In the genomic region with DNA sequence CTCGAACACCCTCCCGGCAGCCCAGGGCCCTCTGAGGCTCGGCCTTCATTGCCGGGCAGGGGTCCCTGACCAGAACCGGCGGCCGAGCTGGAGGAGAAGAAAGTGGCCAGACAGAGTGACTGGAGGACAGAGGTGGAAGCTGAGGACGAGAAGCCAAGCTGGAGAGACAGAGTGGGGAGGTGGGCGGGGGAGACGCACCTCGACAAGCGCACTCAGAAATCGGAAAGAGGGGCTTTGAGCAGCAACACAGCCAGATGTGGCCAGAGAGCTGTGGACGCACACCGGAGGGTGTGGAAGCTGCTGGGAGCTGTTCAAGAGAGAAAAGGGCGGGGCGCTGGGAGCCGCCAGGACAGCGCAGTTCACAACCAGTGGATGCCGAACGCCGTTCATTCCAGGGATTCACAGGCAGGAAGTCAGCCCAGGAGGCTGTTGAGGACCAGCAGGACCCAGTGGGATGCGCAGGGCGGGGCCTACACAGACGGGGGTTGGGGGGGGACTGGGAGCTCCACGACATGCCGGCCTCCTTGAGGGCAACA, we compare ENCODE assay signal across 1 cellular context.
TF ChIP-seq lines count a peak whose summit lies in the region.

No MANE protein-coding gene starts in this region.

TF ChIP-seq in HepG2, 621 proteins besides CTCF, POLR2A, EP300 and RAD21:
- TF ChIP-seq CEBPB (IDR thresholded peaks at IDR 0.05; ENCODE audit: borderline replicate concordance, low read depth, low read length) (no peak), SMC3 (IDR thresholded peaks at IDR 0.05; ENCODE audit: low read length) (no peak), TGIF2 (CRISPR knock-in tag; IDR thresholded peaks at IDR 0.05) (no peak), GFI1 (CRISPR knock-in tag; IDR thresholded peaks at IDR 0.05; ENCODE audit: borderline replicate concordance) (no peak), AHDC1 (CRISPR knock-in tag; IDR thresholded peaks at IDR 0.05; ENCODE audit: borderline replicate concordance) (no peak), ZNF232 (CRISPR knock-in tag; IDR thresholded peaks at IDR 0.05; ENCODE audit: borderline replicate concordance) (no peak), RFX3 (CRISPR knock-in tag; IDR thresholded peaks at IDR 0.05) (no peak), SMYD3 (CRISPR knock-in tag; IDR thresholded peaks at IDR 0.05) (no peak), POLR2AphosphoS5 (IDR thresholded peaks at IDR 0.05; ENCODE audit: low read depth, low read length) (no peak), ZZZ3 (CRISPR knock-in tag; IDR thresholded peaks at IDR 0.05; ENCODE audit: borderline replicate concordance) (no peak), ZBTB25 (CRISPR knock-in tag; IDR thresholded peaks at IDR 0.05) (no peak), BRD4 (CRISPR knock-in tag; IDR thresholded peaks at IDR 0.05) (no peak), ZSCAN29 (CRISPR knock-in tag; conservative IDR thresholded peaks at IDR 0.05) (no peak), PLRG1 (conservative IDR thresholded peaks at IDR 0.05) (no peak), ELF1 (CRISPR knock-in tag; IDR thresholded peaks at IDR 0.05) (no peak), ISL2 (CRISPR knock-in tag; IDR thresholded peaks at IDR 0.05) (no peak), TEAD2 (CRISPR knock-in tag; IDR thresholded peaks at IDR 0.05) (no peak), CCAR2 (optimal IDR thresholded peaks at IDR 0.05; ENCODE audit: low read depth, low read length) (no peak)
- TF ChIP-seq, protein P1, sequence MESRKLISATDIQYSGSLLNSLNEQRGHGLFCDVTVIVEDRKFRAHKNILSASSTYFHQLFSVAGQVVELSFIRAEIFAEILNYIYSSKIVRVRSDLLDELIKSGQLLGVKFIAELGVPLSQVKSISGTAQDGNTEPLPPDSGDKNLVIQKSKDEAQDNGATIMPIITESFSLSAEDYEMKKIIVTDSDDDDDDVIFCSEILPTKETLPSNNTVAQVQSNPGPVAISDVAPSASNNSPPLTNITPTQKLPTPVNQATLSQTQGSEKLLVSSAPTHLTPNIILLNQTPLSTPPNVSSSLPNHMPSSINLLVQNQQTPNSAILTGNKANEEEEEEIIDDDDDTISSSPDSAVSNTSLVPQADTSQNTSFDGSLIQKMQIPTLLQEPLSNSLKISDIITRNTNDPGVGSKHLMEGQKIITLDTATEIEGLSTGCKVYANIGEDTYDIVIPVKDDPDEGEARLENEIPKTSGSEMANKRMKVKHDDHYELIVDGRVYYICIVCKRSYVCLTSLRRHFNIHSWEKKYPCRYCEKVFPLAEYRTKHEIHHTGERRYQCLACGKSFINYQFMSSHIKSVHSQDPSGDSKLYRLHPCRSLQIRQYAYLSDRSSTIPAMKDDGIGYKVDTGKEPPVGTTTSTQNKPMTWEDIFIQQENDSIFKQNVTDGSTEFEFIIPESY (CRISPR knock-in tag; IDR thresholded peaks at IDR 0.05): no peak
- TF ChIP-seq, protein P2, sequence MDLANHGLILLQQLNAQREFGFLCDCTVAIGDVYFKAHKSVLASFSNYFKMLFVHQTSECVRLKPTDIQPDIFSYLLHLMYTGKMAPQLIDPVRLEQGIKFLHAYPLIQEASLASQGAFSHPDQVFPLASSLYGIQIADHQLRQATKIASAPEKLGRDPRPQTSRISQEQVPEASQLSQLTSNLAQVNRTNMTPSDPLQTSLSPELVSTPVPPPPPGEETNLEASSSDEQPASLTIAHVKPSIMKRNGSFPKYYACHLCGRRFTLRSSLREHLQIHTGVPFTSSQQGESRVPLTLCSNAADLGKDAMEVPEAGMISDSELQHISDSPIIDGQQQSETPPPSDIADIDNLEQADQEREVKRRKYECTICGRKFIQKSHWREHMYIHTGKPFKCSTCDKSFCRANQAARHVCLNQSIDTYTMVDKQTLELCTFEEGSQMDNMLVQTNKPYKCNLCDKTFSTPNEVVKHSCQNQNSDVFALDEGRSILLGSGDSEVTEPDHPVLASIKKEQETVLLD (CRISPR knock-in tag; IDR thresholded peaks at IDR 0.05; ENCODE audit: low read depth): no peak
